36 cellular contexts compared by ENCODE assay signal in genomic region chr20:62225820-62226635, GRCh38. TPM values are rescaled to one million over a fixed set of nuclear protein-coding genes. Genes with fewer than 3 reads are reported as not detected.
"Had no signal": no experiment of that assay in that cellular context is flagged by ENCODE, and none has a peak within 500 bp of the region (broad histone marks: within the 10 kb centered on the region; RNA-seq: fewer than 3 reads in every experiment).

No MANE protein-coding gene starts in this region.

- H3K36me3 ChIP-seq: adrenal gland, esophagus squamous epithelium, gastroesophageal sphincter, heart right ventricle had no signal

- H3K4me1 ChIP-seq: adrenal gland had no signal

- H3K27me3 ChIP-seq: body of pancreas had no signal

- ATAC-seq: activated CD4-positive, alpha-beta T cell treated with anti-CD3 and anti-CD28 coated beads for 36 hours; activated CD8-positive, alpha-beta memory T cell treated with anti-CD3 and anti-CD28 coated beads, Interleukin-2, amount 10 ng/mL, durations not matched to agents 7 days and 5 days; activated CD8-positive, alpha-beta T cell treated with anti-CD3 and anti-CD28 coated beads, Interleukin-2, amount 10 ng/mL, durations not matched to agents 7 days and 5 days; activated naive CD8-positive, alpha-beta T cell treated with anti-CD3 and anti-CD28 coated beads, Interleukin-2, amount 50 U/mL, for 24 hours; body of pancreas; effector memory CD8-positive, alpha-beta T cell; gastroesophageal sphincter; heart right ventricle; T-helper 17 cell had no signal

- H3K9me3 ChIP-seq: adrenal gland, body of pancreas, esophagus squamous epithelium, gastroesophageal sphincter, heart right ventricle had no signal

- H3K4me3 ChIP-seq: adrenal gland, body of pancreas, esophagus squamous epithelium, gastroesophageal sphincter, heart right ventricle had no signal

- H3K27ac ChIP-seq: adrenal gland, body of pancreas, esophagus squamous epithelium, gastroesophageal sphincter, heart right ventricle had no signal

- FAIRE-seq: colon had no signal

- DNase-seq: activated CD4-positive, alpha-beta memory T cell treated with anti-CD3 and anti-CD28 coated beads for 36 hours; activated CD4-positive, alpha-beta T cell treated with anti-CD3 and anti-CD28 coated beads for 36 hours; activated CD4-positive, alpha-beta T cell treated with anti-CD3 and anti-CD28 coated beads, Interleukin-2, amount 10 ng/mL, durations not matched to agents 24 days and 14 days; activated CD4-positive, CD25-positive, alpha-beta regulatory T cell; activated CD4-positive, CD25-positive, alpha-beta regulatory T cell treated with anti-CD3 and anti-CD28 coated beads, Interleukin-2, amount 50 U/mL, for 72 hours; activated CD8-positive, alpha-beta memory T cell treated with anti-CD3 and anti-CD28 coated beads, Interleukin-2, amount 10 ng/mL, durations not matched to agents 7 days and 5 days; activated CD8-positive, alpha-beta memory T cell treated with anti-CD3 and anti-CD28 coated beads, Interleukin-2, amount 50 U/mL, for 4 hours; activated CD8-positive, alpha-beta T cell treated with anti-CD3 and anti-CD28 coated beads, Interleukin-2, amount 10 ng/mL, durations not matched to agents 7 days and 5 days; activated effector memory CD4-positive, alpha-beta T cell treated with anti-CD3 and anti-CD28 coated beads, Interleukin-2, amount 50 U/mL, for 16 hours; activated naive CD4-positive, alpha-beta T cell treated with anti-CD3 and anti-CD28 coated beads for 36 hours; activated naive CD8-positive, alpha-beta T cell treated with anti-CD3 and anti-CD28 coated beads for 36 hours; activated naive CD8-positive, alpha-beta T cell treated with anti-CD3 and anti-CD28 coated beads, Interleukin-2, amount 50 U/mL, for 24 hours; activated T-cell treated with anti-CD3 and anti-CD28 coated beads, Interleukin-2, amount 50 U/mL, for 1 hour; activated T-cell treated with anti-CD3 and anti-CD28 coated beads, Interleukin-2, amount 50 U/mL, for 48 hours; adrenal gland; aorta; body of pancreas; cortex of kidney; dermis blood vessel endothelial cell; effector CD4-positive, alpha-beta T cell; effector memory CD8-positive, alpha-beta T cell; erythroblast; esophagus squamous epithelium; foreskin melanocyte; heart right ventricle; T-helper 17 cell; T1000 had no signal

RNA-seq across cellular contexts. Expression of gene HRH3, which starts 6.0 kb away (rescaled TPM):
- total RNA-seq: activated CD4-positive, alpha-beta memory T cell treated with anti-CD3 and anti-CD28 coated beads for 36 hours; activated CD4-positive, alpha-beta T cell treated with anti-CD3 and anti-CD28 coated beads for 36 hours; activated CD4-positive, alpha-beta T cell treated with anti-CD3 and anti-CD28 coated beads, Interleukin-2, amount 10 ng/mL, durations not matched to agents 24 days and 14 days; activated CD8-positive, alpha-beta memory T cell treated with anti-CD3 and anti-CD28 coated beads for 36 hours; activated CD8-positive, alpha-beta memory T cell treated with anti-CD3 and anti-CD28 coated beads, Interleukin-2, amount 10 ng/mL, durations not matched to agents 7 days and 5 days; activated CD8-positive, alpha-beta T cell treated with anti-CD3 and anti-CD28 coated beads, Interleukin-2, amount 10 ng/mL, durations not matched to agents 7 days and 5 days; activated naive CD4-positive, alpha-beta T cell treated with anti-CD3 and anti-CD28 coated beads for 36 hours; activated naive CD8-positive, alpha-beta T cell treated with anti-CD3 and anti-CD28 coated beads for 36 hours; activated T-helper 1 cell treated with anti-CD3 and anti-CD28 coated beads, Interleukin-12 subunit alpha, Interleukin-12 subunit beta, Interleukin-2, Interleukin-4 antibody, amounts not matched to agents 30 ng/mL and 10 ng/mL and 1 ng/mL, durations not matched to agents 14 hours and 24 hours and 36 hours; activated T-helper 2 cell treated with anti-CD3 and anti-CD28 coated beads, Interferon-gamma antibody, Interleukin-2, Interleukin-4, amounts not matched to agents 10 μg/mL and 5 μg/mL and 100 μg/mL, durations not matched to agents 14 hours and 24 hours and 36 hours; aorta; chondrocyte; dermis blood vessel endothelial cell; esophagus squamous epithelium; fibroblast of lung; fibroblast of villous mesenchyme; gastroesophageal sphincter; glomerular endothelial cell; heart right ventricle; T-helper 17 cell had no signal
- polyA plus RNA-seq: aorta, fibroblast of lung, heart right ventricle had no signal
